Comparison of ENCODE assay signal across 1 cellular context in genomic region chr5:156654444-156654843, GRCh38.
TF ChIP-seq lines count a peak whose summit lies in the region.

No MANE protein-coding gene starts in this region.

TF ChIP-seq in GM23338, 12 proteins besides CTCF, POLR2A, EP300 and RAD21 (continued from another document):
- TF ChIP-seq, protein P1, sequence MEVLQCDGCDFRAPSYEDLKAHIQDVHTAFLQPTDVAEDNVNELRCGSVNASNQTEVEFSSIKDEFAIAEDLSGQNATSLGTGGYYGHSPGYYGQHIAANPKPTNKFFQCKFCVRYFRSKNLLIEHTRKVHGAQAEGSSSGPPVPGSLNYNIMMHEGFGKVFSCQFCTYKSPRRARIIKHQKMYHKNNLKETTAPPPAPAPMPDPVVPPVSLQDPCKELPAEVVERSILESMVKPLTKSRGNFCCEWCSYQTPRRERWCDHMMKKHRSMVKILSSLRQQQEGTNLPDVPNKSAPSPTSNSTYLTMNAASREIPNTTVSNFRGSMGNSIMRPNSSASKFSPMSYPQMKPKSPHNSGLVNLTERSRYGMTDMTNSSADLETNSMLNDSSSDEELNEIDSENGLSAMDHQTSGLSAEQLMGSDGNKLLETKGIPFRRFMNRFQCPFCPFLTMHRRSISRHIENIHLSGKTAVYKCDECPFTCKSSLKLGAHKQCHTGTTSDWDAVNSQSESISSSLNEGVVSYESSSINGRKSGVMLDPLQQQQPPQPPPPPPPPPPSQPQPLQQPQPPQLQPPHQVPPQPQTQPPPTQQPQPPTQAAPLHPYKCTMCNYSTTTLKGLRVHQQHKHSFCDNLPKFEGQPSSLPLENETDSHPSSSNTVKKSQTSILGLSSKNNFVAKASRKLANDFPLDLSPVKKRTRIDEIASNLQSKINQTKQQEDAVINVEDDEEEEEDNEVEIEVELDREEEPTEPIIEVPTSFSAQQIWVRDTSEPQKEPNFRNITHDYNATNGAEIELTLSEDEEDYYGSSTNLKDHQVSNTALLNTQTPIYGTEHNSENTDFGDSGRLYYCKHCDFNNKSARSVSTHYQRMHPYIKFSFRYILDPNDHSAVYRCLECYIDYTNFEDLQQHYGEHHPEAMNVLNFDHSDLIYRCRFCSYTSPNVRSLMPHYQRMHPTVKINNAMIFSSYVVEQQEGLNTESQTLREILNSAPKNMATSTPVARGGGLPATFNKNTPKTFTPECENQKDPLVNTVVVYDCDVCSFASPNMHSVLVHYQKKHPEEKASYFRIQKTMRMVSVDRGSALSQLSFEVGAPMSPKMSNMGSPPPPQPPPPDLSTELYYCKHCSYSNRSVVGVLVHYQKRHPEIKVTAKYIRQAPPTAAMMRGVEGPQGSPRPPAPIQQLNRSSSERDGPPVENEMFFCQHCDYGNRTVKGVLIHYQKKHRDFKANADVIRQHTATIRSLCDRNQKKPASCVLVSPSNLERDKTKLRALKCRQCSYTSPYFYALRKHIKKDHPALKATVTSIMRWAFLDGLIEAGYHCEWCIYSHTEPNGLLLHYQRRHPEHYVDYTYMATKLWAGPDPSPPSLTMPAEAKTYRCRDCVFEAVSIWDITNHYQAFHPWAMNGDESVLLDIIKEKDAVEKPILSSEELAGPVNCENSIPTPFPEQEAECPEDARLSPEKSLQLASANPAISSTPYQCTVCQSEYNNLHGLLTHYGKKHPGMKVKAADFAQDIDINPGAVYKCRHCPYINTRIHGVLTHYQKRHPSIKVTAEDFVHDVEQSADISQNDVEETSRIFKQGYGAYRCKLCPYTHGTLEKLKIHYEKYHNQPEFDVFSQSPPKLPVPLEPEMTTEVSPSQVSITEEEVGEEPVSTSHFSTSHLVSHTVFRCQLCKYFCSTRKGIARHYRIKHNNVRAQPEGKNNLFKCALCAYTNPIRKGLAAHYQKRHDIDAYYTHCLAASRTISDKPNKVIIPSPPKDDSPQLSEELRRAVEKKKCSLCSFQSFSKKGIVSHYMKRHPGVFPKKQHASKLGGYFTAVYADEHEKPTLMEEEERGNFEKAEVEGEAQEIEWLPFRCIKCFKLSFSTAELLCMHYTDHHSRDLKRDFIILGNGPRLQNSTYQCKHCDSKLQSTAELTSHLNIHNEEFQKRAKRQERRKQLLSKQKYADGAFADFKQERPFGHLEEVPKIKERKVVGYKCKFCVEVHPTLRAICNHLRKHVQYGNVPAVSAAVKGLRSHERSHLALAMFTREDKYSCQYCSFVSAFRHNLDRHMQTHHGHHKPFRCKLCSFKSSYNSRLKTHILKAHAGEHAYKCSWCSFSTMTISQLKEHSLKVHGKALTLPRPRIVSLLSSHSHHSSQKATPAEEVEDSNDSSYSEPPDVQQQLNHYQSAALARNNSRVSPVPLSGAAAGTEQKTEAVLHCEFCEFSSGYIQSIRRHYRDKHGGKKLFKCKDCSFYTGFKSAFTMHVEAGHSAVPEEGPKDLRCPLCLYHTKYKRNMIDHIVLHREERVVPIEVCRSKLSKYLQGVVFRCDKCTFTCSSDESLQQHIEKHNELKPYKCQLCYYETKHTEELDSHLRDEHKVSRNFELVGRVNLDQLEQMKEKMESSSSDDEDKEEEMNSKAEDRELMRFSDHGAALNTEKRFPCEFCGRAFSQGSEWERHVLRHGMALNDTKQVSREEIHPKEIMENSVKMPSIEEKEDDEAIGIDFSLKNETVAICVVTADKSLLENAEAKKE (CRISPR knock-in tag; IDR thresholded peaks at IDR 0.05), result no peak
- TF ChIP-seq ETS1 (IDR thresholded peaks at IDR 0.05), result no peak
- no peak for TF ChIP-seq ZNF114 (CRISPR knock-in tag; IDR thresholded peaks at IDR 0.05)
- TF ChIP-seq STAT1 (IDR thresholded peaks at IDR 0.05; ENCODE audit: unreplicated experiment), result no peak
